In genomic region chr9:130766031-130766903, GRCh38 we compare ENCODE assay signal across 9 cellular contexts.
DNase-seq lines count a peak whose midpoint lies in the region; ATAC-seq and TF ChIP-seq lines count a peak whose summit lies in the region.
"Had no signal": no experiment of that assay in that cellular context is flagged by ENCODE, and none has a peak within 500 bp of the region (broad histone marks: within the 10 kb centered on the region; RNA-seq: fewer than 3 reads in every experiment).

No MANE protein-coding gene starts in this region.

- TF ChIP-seq EP300 in transverse colon (IDR thresholded peaks at IDR 0.05; ENCODE audit: low read depth) = no peak

- no peaks in the 10 kb centered on the region for H3K27me3 ChIP-seq in muscle layer of colon (ENCODE audit: control insufficient read depth in 1 of 2, insufficient read depth in 2 of 2, low read length in 2 of 2)
- no peaks in the 10 kb centered on the region for H3K27me3 ChIP-seq in transverse colon

- H3K9me3 ChIP-seq in muscle layer of colon (ENCODE audit: low read length) (no peaks in the 10 kb centered on the region), transverse colon (no peaks in the 10 kb centered on the region)

- intact Hi-C loops in transverse colon (cut with DNase I; ENCODE audit: low total_unique reads) = loop anchor here (10.0 kb wide), 1 partner anchor 179 kb away; no protein-coding TSS in a partner anchor

- no peak overlapping the region for H3K9ac ChIP-seq in muscle layer of colon (ENCODE audit: low read length)

- no peaks in the 10 kb centered on the region for H3K36me3 Mint-ChIP-seq in activated naive CD4-positive, alpha-beta T cell treated with anti-CD3 and anti-CD28 coated beads, Interleukin-2, amount 50 U/mL, for 72 hours
- peaks cover 3% of the 10 kb centered on the region for H3K36me3 Mint-ChIP-seq in brain

- H3K27ac ChIP-seq in muscle layer of colon (ENCODE audit: low read depth, low read length) (peak overlapping the region; percentile 30), transverse colon (peak overlapping the region; percentile 78 to 88 (median 84))

- no peaks in the 10 kb centered on the region for H3K36me3 ChIP-seq in muscle layer of colon (ENCODE audit: insufficient read depth, low read length)
- H3K36me3 ChIP-seq in transverse colon = no peaks in the 10 kb centered on the region

- H3K4me1 Mint-ChIP-seq in brain = peaks cover 63% of the 10 kb centered on the region

- H3K27me3 Mint-ChIP-seq in brain = no peaks in the 10 kb centered on the region

- H3K4me1 ChIP-seq in muscle layer of colon (ENCODE audit: insufficient read depth, low read length) (peaks cover 33% of the 10 kb centered on the region), transverse colon (peaks cover 26 to 70% (median 56%) of the 10 kb centered on the region in 4 donors)

- no peak for TF ChIP-seq POLR2A in transverse colon (IDR thresholded peaks at IDR 0.05)

- H3K4me3 Mint-ChIP-seq in brain = no peak overlapping the region

- DNase-seq in activated naive CD4-positive, alpha-beta T cell treated with anti-CD3 and anti-CD28 coated beads, Interleukin-2, amount 50 U/mL, for 72 hours (ENCODE audit: low spot score in 2 of 2) = no peak
- no peak for DNase-seq in activated naive CD4-positive, alpha-beta T cell (lab: John Stamatoyannopoulos, UW)
- DNase-seq in transverse colon (peak; percentile 55), NCI-H748 (lab: John Stamatoyannopoulos, UW; ENCODE audit: unreplicated experiment) (no peak), NCI-H1436 treated with DMSO at 0.1 percent for 48 hours (lab: John Stamatoyannopoulos, UW) (no peak), NOMO-1 (lab: John Stamatoyannopoulos, UW; ENCODE audit: unreplicated experiment in 2 of 2) (no peak)
- DNase-seq: COR-L47 had no signal

- in situ Hi-C loops in transverse colon (cut with MboI; ENCODE audit: low pct_ligation_motif_present in 1 of 4, low pct_unique_long_range_greater_than_20kb in 1 of 4, low sequenced_read_pairs in 3 of 4) = loop anchor here in 2 of 4 donors (10.0 to 25.0 kb wide), 2 partner anchors 51 to 96 kb away; no protein-coding TSS in a partner anchor

- peak overlapping the region; percentile 72 to 76 for H3K27ac Mint-ChIP-seq in activated naive CD4-positive, alpha-beta T cell treated with anti-CD3 and anti-CD28 coated beads, Interleukin-2, amount 50 U/mL, for 72 hours
- peak overlapping the region in 4 of 5 experiments; percentile 0 to 90 (median 38) for H3K27ac Mint-ChIP-seq in brain

- no peaks in the 10 kb centered on the region for H3K9me3 Mint-ChIP-seq in activated naive CD4-positive, alpha-beta T cell treated with anti-CD3 and anti-CD28 coated beads, Interleukin-2, amount 50 U/mL, for 72 hours
- no peaks in the 10 kb centered on the region for H3K9me3 Mint-ChIP-seq in brain

- WGBS in transverse colon (ENCODE audit: low coverage in 1 of 2), 2 donors = 57 to 64% methylated on average over 6 to 18 of the region's 18 CpGs

- peak in 1 of 2 donors; percentile 34 for ATAC-seq in activated naive CD4-positive, alpha-beta T cell treated with anti-CD3 and anti-CD28 coated beads, Interleukin-2, amount 50 U/mL, for 72 hours

- TF ChIP-seq CTCF in brain (conservative IDR thresholded peaks at IDR 0.05) (no peak), transverse colon (IDR thresholded peaks at IDR 0.05) (no peak)

- no peak overlapping the region for H3K4me3 ChIP-seq in muscle layer of colon (ENCODE audit: low read depth in 1 of 2, low read length in 2 of 2)
- no peak overlapping the region for H3K4me3 ChIP-seq in transverse colon
